1 cellular context compared by ENCODE assay signal in the genomic region with DNA sequence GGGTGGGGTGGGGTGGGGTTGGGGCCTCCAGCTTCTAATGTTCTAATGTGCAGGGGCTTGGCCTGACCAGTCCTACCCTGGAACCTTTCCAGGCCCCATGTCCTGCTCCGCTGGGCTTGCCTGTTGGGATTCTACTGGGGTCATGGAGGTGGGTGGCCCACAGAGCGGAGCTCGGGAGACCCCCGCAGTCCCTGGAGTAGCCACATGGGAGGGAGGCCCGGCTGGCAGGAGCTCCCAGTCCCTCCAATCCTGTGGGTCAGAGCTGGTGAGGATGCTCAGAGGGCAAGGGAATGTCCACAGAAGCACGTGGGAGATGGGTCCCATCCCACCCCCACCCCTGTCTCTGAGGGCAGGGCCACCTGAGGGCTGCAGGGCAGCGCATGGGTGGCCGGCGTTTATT.
TF ChIP-seq lines count a peak whose summit lies in the region.

No MANE protein-coding gene starts in this region.

TF ChIP-seq in SK-N-SH, 30 proteins besides CTCF, POLR2A, EP300 and RAD21 (continued from another document):
- TF ChIP-seq EZH2phosphoT487 (IDR thresholded peaks at IDR 0.05; ENCODE audit: borderline replicate concordance, low read depth) (no peak), GABPA (IDR thresholded peaks at IDR 0.05; ENCODE audit: low read depth) (no peak), TCF12 (IDR thresholded peaks at IDR 0.05) (no peak), MEF2A (IDR thresholded peaks at IDR 0.05; ENCODE audit: borderline replicate concordance, low read depth) (no peak), POLR2AphosphoS5 (IDR thresholded peaks at IDR 0.05; ENCODE audit: low read depth, low read length) (no peak), SIN3A (IDR thresholded peaks at IDR 0.05; ENCODE audit: borderline replicate concordance, low read depth, low read length) (no peak)
- TF ChIP-seq, protein P1, sequence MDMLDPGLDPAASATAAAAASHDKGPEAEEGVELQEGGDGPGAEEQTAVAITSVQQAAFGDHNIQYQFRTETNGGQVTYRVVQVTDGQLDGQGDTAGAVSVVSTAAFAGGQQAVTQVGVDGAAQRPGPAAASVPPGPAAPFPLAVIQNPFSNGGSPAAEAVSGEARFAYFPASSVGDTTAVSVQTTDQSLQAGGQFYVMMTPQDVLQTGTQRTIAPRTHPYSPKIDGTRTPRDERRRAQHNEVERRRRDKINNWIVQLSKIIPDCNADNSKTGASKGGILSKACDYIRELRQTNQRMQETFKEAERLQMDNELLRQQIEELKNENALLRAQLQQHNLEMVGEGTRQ (IDR thresholded peaks at IDR 0.05; ENCODE audit: borderline replicate concordance, low read depth, low read length) = no peak
